8 cellular contexts compared by ENCODE assay signal in genomic region chr22:38271927-38272372, GRCh38. TPM values are rescaled to one million over a fixed set of nuclear protein-coding genes. Genes with fewer than 3 reads are reported as not detected.
DNase-seq lines count a peak whose midpoint lies in the region; TF ChIP-seq lines count a peak whose summit lies in the region.

No MANE protein-coding gene starts in this region.

- H3K4me3 ChIP-seq in choroid plexus epithelial cell (ENCODE audit: low read depth, low read length): peak overlapping the region; percentile 89
- H3K4me3 ChIP-seq in mesendoderm (ENCODE audit: low read length): peak overlapping the region; percentile 80
- H3K4me3 ChIP-seq in vagina: peak overlapping the region; percentile 75 to 100

- TF ChIP-seq CTCF in choroid plexus epithelial cell (conservative IDR thresholded peaks at IDR 0.05; ENCODE audit: low read depth, low read length): no peak
- no peak for TF ChIP-seq CTCF in vagina (IDR thresholded peaks at IDR 0.05)

- H3K56ac ChIP-seq in mesendoderm (ENCODE audit: low read length): peak overlapping the region; percentile 94

- H4K5ac ChIP-seq in mesendoderm (ENCODE audit: low read length): no peak overlapping the region

- H4K8ac ChIP-seq in mesendoderm (ENCODE audit: low read depth, low read length): no peak overlapping the region

- no peak overlapping the region for H2AK5ac ChIP-seq in mesendoderm (ENCODE audit: low read length)

- H3K4ac ChIP-seq in mesendoderm (ENCODE audit: low read depth, low read length): no peak overlapping the region

- no peak overlapping the region for H3K18ac ChIP-seq in mesendoderm (ENCODE audit: low read length)

- peak overlapping the region; percentile 28 for H3K4me2 ChIP-seq in mesendoderm (ENCODE audit: low read length)

- TF ChIP-seq POLR2A in vagina (IDR thresholded peaks at IDR 0.05): no peak

- DNase-seq in NCI-H2227 (lab: John Stamatoyannopoulos, UW; ENCODE audit: unreplicated experiment): peak; percentile 22
- DNase-seq in NCI-H2227 treated with DMSO at 0.1 percent for 48 hours (lab: John Stamatoyannopoulos, UW): no peak
- peak; percentile 44 for DNase-seq in NCI-H345 treated with DMSO at 0.1 percent for 48 hours (lab: John Stamatoyannopoulos, UW; ENCODE audit: unreplicated experiment)
- no peak for DNase-seq in choroid plexus epithelial cell (ENCODE audit: low read depth)
- peak; percentile 64 for DNase-seq in mesendoderm
- DNase-seq in vagina (ENCODE audit: extremely low spot score in 2 of 2): no peak
- DNase-seq in AG20443 (ENCODE audit: low spot score): no peak
- DNase-seq in globus pallidus (ENCODE audit: low spot score): no peak

- no peak overlapping the region for H3K23ac ChIP-seq in mesendoderm (ENCODE audit: low read length)

- H3K4me1 ChIP-seq in mesendoderm (ENCODE audit: control insufficient read depth, low read depth, low read length) (peaks cover 3% of the 10 kb centered on the region), vagina (peaks cover 61% of the 10 kb centered on the region)

- H3K27ac ChIP-seq in mesendoderm (ENCODE audit: low read depth, low read length) (no peak overlapping the region), vagina (peak overlapping the region; percentile 99)

- no peak overlapping the region for H2BK15ac ChIP-seq in mesendoderm (replicated peaks; ENCODE audit: low read depth)

- no peaks in the 10 kb centered on the region for H3K27me3 ChIP-seq in mesendoderm (ENCODE audit: insufficient read depth, low read length, poor library complexity)
- H3K27me3 ChIP-seq in vagina: no peaks in the 10 kb centered on the region

- H3K36me3 ChIP-seq in mesendoderm (ENCODE audit: control insufficient read depth, insufficient read depth, low read length): no peaks in the 10 kb centered on the region
- H3K36me3 ChIP-seq in vagina: no peaks in the 10 kb centered on the region

- H2BK5ac ChIP-seq in mesendoderm (ENCODE audit: low read length): no peak overlapping the region

- no peaks in the 10 kb centered on the region for H3K9me3 ChIP-seq in vagina

- peaks cover 37% of the 10 kb centered on the region for H3K79me2 ChIP-seq in mesendoderm (ENCODE audit: control insufficient read depth, insufficient read depth, low read length)

- no CpG with 5 or more reads among the region's 7 CpGs for WGBS in mesendoderm (ENCODE audit: extremely low coverage, insufficient coverage, low lambda C conversion rate)

- intact Hi-C loops in vagina (cut with DNase I): loop anchor here (5.0 kb wide), 1 partner anchor 45 kb away; the partner anchor contains the start of gene CSNK1E

- no peak overlapping the region for H2BK120ac ChIP-seq in mesendoderm (ENCODE audit: low read depth, low read length)

- H3K9ac ChIP-seq in mesendoderm (ENCODE audit: low read length): peak overlapping the region; percentile 94

- H3K79me1 ChIP-seq in mesendoderm (ENCODE audit: low read length): peaks cover 23% of the 10 kb centered on the region

RNA-seq across cellular contexts. Expression of gene TMEM184B, which starts 0.9 kb away (rescaled TPM):
- 33.7 TPM for polyA plus RNA-seq in mesendoderm (2013, experiment 1 of 2)
- polyA plus RNA-seq in mesendoderm (2013, experiment 2 of 2): 35.3 TPM
- 50.8 TPM for total RNA-seq in vagina

RNA-seq across cellular contexts. Expression of gene CSNK1E, which starts 45.3 kb away (rescaled TPM):
- 124 TPM for polyA plus RNA-seq in mesendoderm (2013, experiment 1 of 2)
- polyA plus RNA-seq in mesendoderm (2013, experiment 2 of 2): 125 TPM
- total RNA-seq in vagina: 162 TPM

Comparison
In these comparisons a context has a peak if more than half of its experiments do, and no peak if none do; other contexts are left out.
1. DNase-seq: peak in NCI-H2227 (single experiment), NCI-H345 treated with DMSO at 0.1 percent for 48 hours (single experiment) and mesendoderm (single experiment); none in NCI-H2227 treated with DMSO at 0.1 percent for 48 hours (single experiment), choroid plexus epithelial cell (single experiment), vagina (0 of 2), AG20443 (single experiment) and globus pallidus (single experiment).
2. Peak in every context shown above with its lines, with median percentiles within 50 percentile points of each other: H3K4me3 ChIP-seq.